Comparison of ENCODE assay signal across 9 cellular contexts in the genomic region with DNA sequence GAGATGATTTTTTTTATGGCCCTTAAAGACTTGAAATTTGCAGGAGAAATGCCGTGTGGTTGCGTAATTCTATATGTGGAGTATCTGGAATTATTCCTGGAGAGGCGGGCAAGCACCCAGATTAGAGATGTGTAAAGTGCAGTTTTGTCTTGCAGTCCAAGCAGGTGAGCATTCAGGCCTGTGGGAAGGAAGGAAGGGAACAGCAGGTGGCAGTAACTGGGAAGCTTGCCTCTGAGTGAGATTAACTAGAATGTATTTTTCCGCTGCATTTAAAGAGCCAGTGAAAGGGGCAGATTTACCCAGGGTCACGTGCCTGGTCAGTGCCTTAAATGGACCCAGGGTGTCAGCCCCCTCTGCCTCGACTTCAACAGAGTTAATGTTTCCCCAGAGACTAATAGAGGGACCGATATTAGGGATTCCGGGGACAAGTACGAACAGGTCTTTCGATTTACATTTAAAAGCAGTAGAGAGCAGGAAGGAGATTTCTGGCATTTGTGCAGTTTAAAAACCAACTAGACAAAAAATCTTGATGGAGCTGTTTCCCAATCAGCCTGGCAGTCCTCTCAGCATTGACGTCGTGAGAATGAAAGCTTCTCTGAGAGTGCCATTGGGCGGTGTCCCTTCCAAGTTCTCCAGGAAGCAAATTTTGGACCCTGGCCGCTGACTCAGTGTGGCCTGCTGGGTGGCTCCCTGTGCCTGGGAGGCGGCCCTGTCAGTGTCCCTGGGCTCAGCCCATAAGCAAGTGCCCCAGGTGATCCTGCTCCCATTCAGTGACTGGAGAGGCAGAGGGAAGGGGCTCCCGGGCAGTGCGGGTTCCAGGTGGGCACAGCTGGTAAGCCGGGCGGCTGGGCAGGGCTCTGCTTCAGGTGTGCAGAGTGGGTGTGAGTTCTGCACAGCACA. TPM values are rescaled to one million over a fixed set of nuclear protein-coding genes. Genes with fewer than 3 reads are reported as not detected.
A peak's percentile ranks its signal among the peaks of the same experiment; 100 is the strongest.
DNase-seq lines count a peak whose midpoint lies in the region; ATAC-seq, FAIRE-seq and TF ChIP-seq lines count a peak whose summit lies in the region.
"Had no signal": no experiment of that assay in that cellular context is flagged by ENCODE, and none has a peak within 500 bp of the region (broad histone marks: within the 10 kb centered on the region; RNA-seq: fewer than 3 reads in every experiment).

No MANE protein-coding gene starts in this region.

- no peak overlapping the region for H3K27ac Mint-ChIP-seq in immature natural killer cell

- peak overlapping the region; percentile 78 for H3K27ac ChIP-seq in layer of hippocampus (ENCODE audit: low read depth, low read length)
- H3K27ac ChIP-seq in subcutaneous abdominal adipose tissue (ENCODE audit: low read depth, low read length): peak overlapping the region; percentile 77

- peak; percentile 77 for DNase-seq in AG08395 (ENCODE audit: low spot score)
- DNase-seq in HuH-7.5 (ENCODE audit: low spot score): peak; percentile 56
- peak; percentile 72 for DNase-seq in bronchial epithelial cell (ENCODE audit: low read depth)
- no peak for DNase-seq in immature natural killer cell
- DNase-seq in germinal center (ENCODE audit: low spot score): no peak

- H3K4me1 Mint-ChIP-seq in immature natural killer cell: peaks cover 16 to 53% of the 10 kb centered on the region in 2 donors

- H3K36me3 ChIP-seq in bronchial epithelial cell (ENCODE audit: control insufficient read depth, insufficient read depth, low read length) (no peaks in the 10 kb centered on the region), subcutaneous abdominal adipose tissue (ENCODE audit: control insufficient read depth in 5 of 5, insufficient read depth in 5 of 5, low read length in 5 of 5) (no peaks in the 10 kb centered on the region)

- no peaks in the 10 kb centered on the region for H3K9me3 Mint-ChIP-seq in immature natural killer cell
- H3K9me3 Mint-ChIP-seq: central memory CD8-positive, alpha-beta T cell had no signal

- no peak for FAIRE-seq in bronchial epithelial cell (lab: Jason Lieb, UNC)

- no peaks in the 10 kb centered on the region for H3K9me3 ChIP-seq in subcutaneous abdominal adipose tissue (ENCODE audit: control insufficient read depth in 5 of 5, low read length in 5 of 5)

- H3K4me3 Mint-ChIP-seq in immature natural killer cell: no peak overlapping the region
- H3K4me3 Mint-ChIP-seq: central memory CD8-positive, alpha-beta T cell had no signal

- H3K36me3 Mint-ChIP-seq in immature natural killer cell: peaks cover 0 to under 1% (median 0%) of the 10 kb centered on the region in 3 donors

- peak; percentile 61 for TF ChIP-seq CTCF in bronchial epithelial cell (IDR thresholded peaks at IDR 0.05; ENCODE audit: insufficient read depth, low read length, severe bottlenecking)

- no peaks in the 10 kb centered on the region for H3K27me3 ChIP-seq in bronchial epithelial cell (ENCODE audit: control insufficient read depth, insufficient read depth, low read length)
- no peaks in the 10 kb centered on the region for H3K27me3 ChIP-seq in layer of hippocampus (ENCODE audit: control insufficient read depth, insufficient read depth, low read length)
- peaks cover 0 to 2% (median 0%) of the 10 kb centered on the region in 5 donors for H3K27me3 ChIP-seq in subcutaneous abdominal adipose tissue (ENCODE audit: control insufficient read depth in 5 of 5, insufficient read depth in 4 of 5, low read length in 5 of 5)

- H3K4me3 ChIP-seq in bronchial epithelial cell (ENCODE audit: low read depth, low read length) (peak overlapping the region; percentile 32), subcutaneous abdominal adipose tissue (ENCODE audit: low read depth in 1 of 5, low read length in 5 of 5) (peak overlapping the region; percentile 13 to 49 (median 28))

- H3K9ac ChIP-seq in subcutaneous abdominal adipose tissue (ENCODE audit: low read length in 5 of 5): peak overlapping the region in 4 of 5 donors; percentile 40 to 63 (median 56)

- no peak for ATAC-seq in HG03097 (IDR thresholded peaks at IDR 0.05; ENCODE audit: low FRiP score, unreplicated experiment)

- peaks cover 0 to 2% (median 0%) of the 10 kb centered on the region in 3 donors for H3K27me3 Mint-ChIP-seq in immature natural killer cell (ENCODE audit: low read depth in 3 of 3)
- H3K27me3 Mint-ChIP-seq: central memory CD8-positive, alpha-beta T cell had no signal

- peaks cover 10 to 33% (median 27%) of the 10 kb centered on the region in 5 donors for H3K4me1 ChIP-seq in subcutaneous abdominal adipose tissue (ENCODE audit: control insufficient read depth in 5 of 5, insufficient read depth in 5 of 5, low read length in 5 of 5)

RNA-seq across cellular contexts. Expression of a gene that starts 38.2 kb away (rescaled TPM):
- 0.53 and 7.4 TPM in 2 replicates for total RNA-seq in bronchial epithelial cell
- polyA plus RNA-seq in immature natural killer cell: 1 to 10 TPM; 1.8 to 5.6 (median 2.6) TPM

Comparison
In these comparisons a context has a peak if more than half of its experiments do, and no peak if none do; other contexts are left out.
1. DNase-seq: peak in AG08395 (single experiment), HuH-7.5 (single experiment) and bronchial epithelial cell (single experiment); none in immature natural killer cell (0 of 3) and germinal center (single experiment).